In genomic region chr6:42556462-42556861, GRCh38 we compare ENCODE assay signal across 20 cellular contexts. TPM values are rescaled to one million over a fixed set of nuclear protein-coding genes. Genes with fewer than 3 reads are reported as not detected.
DNase-seq lines count a peak whose midpoint lies in the region; TF ChIP-seq lines count a peak whose summit lies in the region.
"Had no signal": no experiment of that assay in that cellular context is flagged by ENCODE, and none has a peak within 500 bp of the region (broad histone marks: within the 10 kb centered on the region; RNA-seq: fewer than 3 reads in every experiment).

No MANE protein-coding gene starts in this region.

- peak overlapping the region; percentile 70 for H3K27ac ChIP-seq in A673 (ENCODE audit: low read depth, low read length, poor library complexity, severe bottlenecking)
- peak overlapping the region; percentile 94 for H3K27ac ChIP-seq in colonic mucosa
- peak overlapping the region; percentile 43 for H3K27ac ChIP-seq in muscle layer of duodenum (ENCODE audit: low read length)
- H3K27ac ChIP-seq: adrenal gland, C4-2B, esophagus muscularis mucosa, gastroesophageal sphincter, testis, vagina had no signal

- DNase-seq in A673 (ENCODE audit: low spot score) (peak; percentile 56), HT-29 (ENCODE audit: low spot score) (peak; percentile 54), colonic mucosa (peak; percentile 74), pons (ENCODE audit: low spot score) (no peak), KBM-7 (no peak)
- DNase-seq in activated CD4-positive, CD25-positive, alpha-beta regulatory T cell (lab: John Stamatoyannopoulos, UW), result no peak
- no peak for DNase-seq in activated CD8-positive, alpha-beta memory T cell treated with anti-CD3 and anti-CD28 coated beads, Interleukin-2, amount 50 U/mL, for 48 hours
- DNase-seq: activated CD4-positive, alpha-beta T cell treated with anti-CD3 and anti-CD28 coated beads for 48 hours; activated T-cell treated with anti-CD3 and anti-CD28 coated beads, Interleukin-2, amount 50 U/mL, for 4 hours; adrenal gland; Calu3; effector CD8-positive, alpha-beta T cell; retina; stimulated activated CD4-positive, alpha-beta T cell treated with anti-CD3 and anti-CD28 coated beads, Interleukin-2, amount 100 ng/mL, for 48 hours; testis had no signal

- H3K4me3 ChIP-seq in A673 (ENCODE audit: low read depth, low read length, poor library complexity, severe bottlenecking), result no peak overlapping the region
- H3K4me3 ChIP-seq in colonic mucosa, result no peak overlapping the region
- no peak overlapping the region for H3K4me3 ChIP-seq in muscle layer of duodenum (ENCODE audit: low read depth in 1 of 2, low read length in 2 of 2)
- H3K4me3 ChIP-seq: adrenal gland, esophagus muscularis mucosa, gastroesophageal sphincter, testis, vagina had no signal

- in situ Hi-C loops in KBM-7 (cut with MboI; ENCODE audit: low pct_unique_long_range_greater_than_20kb, low sequenced_read_pairs), result no loop called here

- POLR2A ChIA-PET in A673 (lab: Charles Lee; ENCODE audit: low non-redundant PET), result interaction anchor here (0.5 kb wide), 1 partner anchor 225 kb away, joined by 7 read pairs; the partner anchor contains the start of gene BICRAL

- H3K27me3 ChIP-seq in A673 (replicated peaks; ENCODE audit: insufficient read depth, low read depth, low read length, poor library complexity) (no peaks in the 10 kb centered on the region), colonic mucosa (no peaks in the 10 kb centered on the region), muscle layer of duodenum (ENCODE audit: low read depth, low read length) (no peaks in the 10 kb centered on the region)
- H3K27me3 ChIP-seq: adrenal gland, esophagus muscularis mucosa, testis, vagina had no signal

- BruUV-seq in A673 (replicated peaks; lab: Mats Ljungman, UMichigan), result no TSS peak

- intact Hi-C loops in A673 (cut with micrococcal nuclease; ENCODE audit: unreplicated experiment) (no loop called here), colonic mucosa (cut with DNase I) (no loop called here)

- H3K9me3 ChIP-seq in A673 (ENCODE audit: low read depth, low read length, poor library complexity, severe bottlenecking) (no peaks in the 10 kb centered on the region), colonic mucosa (no peaks in the 10 kb centered on the region), muscle layer of duodenum (ENCODE audit: control insufficient read depth in 1 of 2, low read length in 2 of 2) (no peaks in the 10 kb centered on the region)
- H3K9me3 ChIP-seq: adrenal gland, esophagus muscularis mucosa, gastroesophageal sphincter, testis, vagina had no signal

- H3K9ac ChIP-seq in colonic mucosa (ENCODE audit: low read depth in 2 of 2, low read length in 2 of 2), result peak overlapping the region; percentile 16 to 63

- H3K36me3 ChIP-seq in A673 (ENCODE audit: insufficient read depth, low read length, poor library complexity, severe bottlenecking) (no peaks in the 10 kb centered on the region), colonic mucosa (no peaks in the 10 kb centered on the region), muscle layer of duodenum (ENCODE audit: control insufficient read depth in 1 of 2, insufficient read depth in 2 of 2, low read length in 2 of 2) (no peaks in the 10 kb centered on the region)
- H3K36me3 ChIP-seq: adrenal gland, esophagus muscularis mucosa, gastroesophageal sphincter, vagina had no signal

- CTCF ChIA-PET in A673 (lab: Charles Lee), result interaction anchor here (1.1 kb wide), 1 partner anchor 9 kb away, joined by 7 read pairs; no protein-coding TSS in a partner anchor

- peaks cover 12% of the 10 kb centered on the region for H3K4me1 ChIP-seq in A673 (ENCODE audit: insufficient read depth, low read length, poor library complexity, severe bottlenecking)
- H3K4me1 ChIP-seq in colonic mucosa, result no peaks in the 10 kb centered on the region
- H3K4me1 ChIP-seq in muscle layer of duodenum (ENCODE audit: control insufficient read depth in 1 of 2, insufficient read depth in 2 of 2, low read length in 2 of 2), result no peaks in the 10 kb centered on the region
- H3K4me1 ChIP-seq: testis had no signal

- no peak for TF ChIP-seq CTCF in A673 (conservative IDR thresholded peaks at IDR 0.05; ENCODE audit: low read depth, low read length)
- no peak for TF ChIP-seq CTCF in colonic mucosa (IDR thresholded peaks at IDR 0.05)

RNA-seq across cellular contexts. Expression of gene UBR2, which starts 7.4 kb away (rescaled TPM):
- total RNA-seq in A673 (2021) (17.5 and 21.1 TPM in 2 replicates), colonic mucosa (10 to 100 TPM; 33.0 to 42.3 TPM)
- total RNA-seq in HT-29 (2014; rRNA removed; shearing (Covaris generic)), result 6.8 and 7.5 TPM in 2 replicates

Comparison
In these comparisons a context has a peak if more than half of its experiments do, and no peak if none do; other contexts are left out.
1. DNase-seq: peak in A673 (single experiment), HT-29 (single experiment) and colonic mucosa (single experiment); none in activated CD4-positive, CD25-positive, alpha-beta regulatory T cell (0 of 4), pons (single experiment), activated CD8-positive, alpha-beta memory T cell treated with anti-CD3 and anti-CD28 coated beads, Interleukin-2, amount 50 U/mL, for 48 hours (single experiment) and KBM-7 (single experiment).
2. H3K27ac ChIP-seq: peak in every context shown above with its lines; median percentile 94 in colonic mucosa; 70 in A673; 43 in muscle layer of duodenum.